25 cellular contexts compared by ENCODE assay signal in genomic region chr6:45667265-45667664, GRCh38.
DNase-seq lines count a peak whose midpoint lies in the region; ATAC-seq and TF ChIP-seq lines count a peak whose summit lies in the region.
"Had no signal": no experiment of that assay in that cellular context is flagged by ENCODE, and none has a peak within 500 bp of the region (broad histone marks: within the 10 kb centered on the region; RNA-seq: fewer than 3 reads in every experiment).

No MANE protein-coding gene starts in this region.

- POLR2A ChIA-PET in WTC11 (lab: Charles Lee): no interaction called here

- no peak for TF ChIP-seq CTCF in WTC11 (IDR thresholded peaks at IDR 0.05)
- no peak for TF ChIP-seq CTCF in breast epithelium (IDR thresholded peaks at IDR 0.05)

- no peaks in the 10 kb centered on the region for H3K9me3 Mint-ChIP-seq in WTC11
- H3K9me3 Mint-ChIP-seq: activated B cell treated with CpG ODN at 0.5 μM for 24 hours; CD4-positive, alpha-beta T cell had no signal

- H3K36me3 Mint-ChIP-seq in WTC11: no peaks in the 10 kb centered on the region
- H3K36me3 Mint-ChIP-seq: brain; naive thymus-derived CD8-positive, alpha-beta T cell had no signal

- H4K5ac ChIP-seq in mesendoderm (ENCODE audit: low read length): no peak overlapping the region

- H3K4me3 ChIP-seq in H7 (ENCODE audit: insufficient read depth, low read depth, low read length) (no peak overlapping the region), mesendoderm (ENCODE audit: low read length) (no peak overlapping the region), breast epithelium (no peak overlapping the region), aorta (ENCODE audit: low read length in 2 of 2) (no peak overlapping the region)
- H3K4me3 ChIP-seq: pancreas, spleen, upper lobe of left lung had no signal

- H2BK15ac ChIP-seq in mesendoderm (replicated peaks; ENCODE audit: low read depth): no peak overlapping the region

- no peak for TF ChIP-seq POLR2A in breast epithelium (IDR thresholded peaks at IDR 0.05)

- H3K18ac ChIP-seq in mesendoderm (ENCODE audit: low read length): no peak overlapping the region

- H3K4me1 ChIP-seq in mesendoderm (ENCODE audit: control insufficient read depth, low read depth, low read length) (peaks cover 2% of the 10 kb centered on the region), breast epithelium (no peaks in the 10 kb centered on the region), aorta (ENCODE audit: control insufficient read depth in 1 of 2, insufficient read depth in 2 of 2, low read length in 2 of 2) (no peaks in the 10 kb centered on the region)

- CTCF ChIA-PET in WTC11 (lab: Charles Lee): interaction anchor here (0.9 to 2.7 kb wide), 3 partner anchors 47 to 1037 kb away, joined by 3 to 8 read pairs (median 3); no protein-coding TSS in a partner anchor

- H3K9me3 ChIP-seq in breast epithelium (no peaks in the 10 kb centered on the region), aorta (ENCODE audit: control insufficient read depth, low read length) (no peaks in the 10 kb centered on the region)
- H3K9me3 ChIP-seq: pancreas, spleen, upper lobe of left lung had no signal

- no peaks in the 10 kb centered on the region for H3K79me1 ChIP-seq in mesendoderm (ENCODE audit: low read length)

- H3K36me3 ChIP-seq in H7 (replicated peaks; ENCODE audit: control insufficient read depth, insufficient read depth, low read length): no peaks in the 10 kb centered on the region
- H3K36me3 ChIP-seq in mesendoderm (ENCODE audit: control insufficient read depth, insufficient read depth, low read length): no peaks in the 10 kb centered on the region
- H3K36me3 ChIP-seq in breast epithelium: no peaks in the 10 kb centered on the region
- H3K36me3 ChIP-seq in aorta (ENCODE audit: control insufficient read depth in 1 of 2, insufficient read depth in 2 of 2, low read length in 1 of 2): no peaks in the 10 kb centered on the region
- H3K36me3 ChIP-seq: pancreas, spleen, upper lobe of left lung had no signal

- intact Hi-C loops in breast epithelium (cut with DNase I; ENCODE audit: low total_unique reads) (no loop called here), aorta (cut with DNase I) (no loop called here)

- H3K79me2 ChIP-seq in mesendoderm (ENCODE audit: control insufficient read depth, insufficient read depth, low read length): no peaks in the 10 kb centered on the region

- H4K8ac ChIP-seq in mesendoderm (ENCODE audit: low read depth, low read length): no peak overlapping the region

- no peak overlapping the region for H3K4me3 Mint-ChIP-seq in WTC11
- H3K4me3 Mint-ChIP-seq: activated B cell treated with CpG ODN at 0.5 μM for 24 hours; brain; CD4-positive, alpha-beta T cell; naive thymus-derived CD8-positive, alpha-beta T cell had no signal

- no peak overlapping the region for H3K9ac ChIP-seq in mesendoderm (ENCODE audit: low read length)

- no peak overlapping the region for H3K27ac ChIP-seq in mesendoderm (ENCODE audit: low read depth, low read length)
- no peak overlapping the region for H3K27ac ChIP-seq in breast epithelium
- no peak overlapping the region for H3K27ac ChIP-seq in aorta (ENCODE audit: low read depth in 1 of 2, low read length in 2 of 2)
- H3K27ac ChIP-seq: pancreas, spleen, upper lobe of left lung had no signal

- WGBS in mesendoderm (ENCODE audit: extremely low coverage, insufficient coverage, low lambda C conversion rate): no CpG with 5 or more reads among the region's 7 CpGs
- 50 to 65% methylated on average over 7 of the region's 7 CpGs for WGBS in aorta, 2 donors

- no peak overlapping the region for H2AK5ac ChIP-seq in mesendoderm (ENCODE audit: low read length)

- H3K27ac Mint-ChIP-seq in WTC11: no peak overlapping the region
- H3K27ac Mint-ChIP-seq: activated B cell treated with CpG ODN at 0.5 μM for 24 hours; CD4-positive, alpha-beta T cell had no signal

- no peak overlapping the region for H3K4me2 ChIP-seq in mesendoderm (ENCODE audit: low read length)

- DNase-seq in Ammon's horn (ENCODE audit: low spot score) (peak; percentile 23), H7 (peak; percentile 50), WTC11 (ENCODE audit: low spot score) (no peak), mesendoderm (peak; percentile 46), breast epithelium (ENCODE audit: low spot score in 2 of 2) (no peak), C1 segment of cervical spinal cord (lab: John Stamatoyannopoulos, UW) (no peak), aorta (no peak)
- DNase-seq: activated B cell treated with CpG ODN at 0.5 μM for 24 hours; activated CD4-positive, alpha-beta T cell treated with anti-CD3 and anti-CD28 coated beads, Interleukin-2, amount 50 U/mL, for 1 hour; activated naive CD4-positive, alpha-beta T cell treated with Interleukin-2 at 50 U/mL for 16 hours; activated T-cell treated with anti-CD3 and anti-CD28 coated beads, Interleukin-2, amount 50 U/mL, for 48 hours; CD4-positive, alpha-beta T cell; naive thymus-derived CD8-positive, alpha-beta T cell; NCI-H1105; NCI-H187 treated with DMSO at 0.1 percent for 48 hours; NCI-H345; pancreas; right cardiac atrium; Right ventricle myocardium superior; spleen; stimulated activated CD4-positive, alpha-beta T cell treated with anti-CD3 and anti-CD28 coated beads, Interleukin-4, amount 100 ng/mL, for 1 hour; substantia nigra; T-helper 9 cell; upper lobe of left lung had no signal

- H2BK120ac ChIP-seq in mesendoderm (ENCODE audit: low read depth, low read length): no peak overlapping the region

- peaks cover 38% of the 10 kb centered on the region for H3K27me3 Mint-ChIP-seq in WTC11 (ENCODE audit: low read depth)

- no peak overlapping the region for H3K56ac ChIP-seq in mesendoderm (ENCODE audit: low read length)

- ATAC-seq in WTC11 (peak; percentile 27), aorta (ENCODE audit: low FRiP score) (no peak)
- ATAC-seq: naive thymus-derived CD8-positive, alpha-beta T cell; pancreas; right cardiac atrium had no signal

- no peak overlapping the region for H2BK5ac ChIP-seq in mesendoderm (ENCODE audit: low read length)

- H3K23ac ChIP-seq in mesendoderm (ENCODE audit: low read length): no peak overlapping the region

- H3K4me1 Mint-ChIP-seq in WTC11: peaks cover 28% of the 10 kb centered on the region

- peaks cover 21% of the 10 kb centered on the region; the same call in 1 of the 2 replicates for H3K27me3 ChIP-seq in H7 (ENCODE audit: control insufficient read depth, insufficient read depth, low read length)
- H3K27me3 ChIP-seq in mesendoderm (ENCODE audit: insufficient read depth, low read length, poor library complexity): no peaks in the 10 kb centered on the region
- peaks cover 0 to 20% of the 10 kb centered on the region in 2 donors for H3K27me3 ChIP-seq in breast epithelium
- H3K27me3 ChIP-seq in aorta (ENCODE audit: control insufficient read depth in 1 of 2, insufficient read depth in 2 of 2, low read length in 1 of 2): no peaks in the 10 kb centered on the region

- H3K4ac ChIP-seq in mesendoderm (ENCODE audit: low read depth, low read length): no peak overlapping the region

TF ChIP-seq in WTC11, 78 proteins besides CTCF, POLR2A, EP300 and RAD21 (continues in another document):
- TF ChIP-seq TP53 (CRISPR knock-in tag; IDR thresholded peaks at IDR 0.05) (no peak), PRDM15 (CRISPR knock-in tag; IDR thresholded peaks at IDR 0.05) (no peak), ATF1 (CRISPR knock-in tag; IDR thresholded peaks at IDR 0.05) (no peak), ZNF416 (CRISPR knock-in tag; IDR thresholded peaks at IDR 0.05) (no peak), NFE2L1 (CRISPR knock-in tag; IDR thresholded peaks at IDR 0.05) (no peak), ZMAT4 (CRISPR knock-in tag; IDR thresholded peaks at IDR 0.05) (no peak), OVOL2 (CRISPR knock-in tag; IDR thresholded peaks at IDR 0.05; ENCODE audit: borderline replicate concordance) (no peak)
- TF ChIP-seq, protein P1, sequence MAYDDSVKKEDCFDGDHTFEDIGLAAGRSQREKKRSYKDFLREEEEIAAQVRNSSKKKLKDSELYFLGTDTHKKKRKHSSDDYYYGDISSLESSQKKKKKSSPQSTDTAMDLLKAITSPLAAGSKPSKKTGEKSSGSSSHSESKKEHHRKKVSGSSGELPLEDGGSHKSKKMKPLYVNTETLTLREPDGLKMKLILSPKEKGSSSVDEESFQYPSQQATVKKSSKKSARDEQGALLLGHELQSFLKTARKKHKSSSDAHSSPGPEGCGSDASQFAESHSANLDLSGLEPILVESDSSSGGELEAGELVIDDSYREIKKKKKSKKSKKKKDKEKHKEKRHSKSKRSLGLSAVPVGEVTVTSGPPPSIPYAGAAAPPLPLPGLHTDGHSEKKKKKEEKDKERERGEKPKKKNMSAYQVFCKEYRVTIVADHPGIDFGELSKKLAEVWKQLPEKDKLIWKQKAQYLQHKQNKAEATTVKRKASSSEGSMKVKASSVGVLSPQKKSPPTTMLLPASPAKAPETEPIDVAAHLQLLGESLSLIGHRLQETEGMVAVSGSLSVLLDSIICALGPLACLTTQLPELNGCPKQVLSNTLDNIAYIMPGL (CRISPR knock-in tag; IDR thresholded peaks at IDR 0.05): no peak

Comparison
In these comparisons a context has a peak if more than half of its experiments do, and no peak if none do; other contexts are left out.
1. DNase-seq: peak in Ammon's horn (single experiment), H7 (single experiment) and mesendoderm (single experiment); none in WTC11 (single experiment), breast epithelium (0 of 2), C1 segment of cervical spinal cord (0 of 14) and aorta (0 of 2).